ENCODE assay signal across 16 cellular contexts in genomic region chr3:141448606-141449216, GRCh38. TPM values are rescaled to one million over a fixed set of nuclear protein-coding genes. Genes with fewer than 3 reads are reported as not detected.
DNase-seq lines count a peak whose midpoint lies in the region; ATAC-seq, FAIRE-seq and TF ChIP-seq lines count a peak whose summit lies in the region.
"Had no signal": no experiment of that assay in that cellular context is flagged by ENCODE, and none has a peak within 500 bp of the region (broad histone marks: within the 10 kb centered on the region; RNA-seq: fewer than 3 reads in every experiment).

No MANE protein-coding gene starts in this region.

- no peak overlapping the region for H3K27ac Mint-ChIP-seq in WTC11
- H3K27ac Mint-ChIP-seq in CD14-positive monocyte, result no peak overlapping the region

- intact Hi-C loops in CD14-positive monocyte (cut with micrococcal nuclease), result no loop called here

- FAIRE-seq in TTC549 (lab: Jason Lieb, UNC), result peak; percentile 64
- FAIRE-seq: keratinocyte had no signal

- H3K79me2 ChIP-seq in smooth muscle cell (ENCODE audit: low read depth), result no peaks in the 10 kb centered on the region

- DNase-seq in NCI-H82 (lab: John Stamatoyannopoulos, UW) (peak; percentile 39), NCI-H82 treated with DMSO at 0.1 percent for 48 hours (lab: John Stamatoyannopoulos, UW; ENCODE audit: unreplicated experiment) (no peak), fibroblast of the aortic adventitia (ENCODE audit: low read depth) (peak; percentile 62), smooth muscle cell (lab: John Stamatoyannopoulos, UW; ENCODE audit: unreplicated experiment) (no peak), NCI-H1694 treated with DMSO at 0.1 percent for 48 hours (lab: John Stamatoyannopoulos, UW) (no peak), WTC11 (ENCODE audit: low spot score) (no peak), CD14-positive monocyte (ENCODE audit: low spot score) (no peak)
- DNase-seq: 8988T; activated effector memory CD4-positive, alpha-beta T cell treated with anti-CD3 and anti-CD28 coated beads, Interleukin-2, amount 50 U/mL, for 16 hours; effector CD4-positive, alpha-beta T cell; GDM1; MG63; NK-92 treated with Interleukin-12 subunit alpha and Interleukin-12 subunit beta, amount 100 ng/mL, for 24 hours; SHP77 had no signal

- no peaks in the 10 kb centered on the region for H3K9me3 Mint-ChIP-seq in WTC11
- no peaks in the 10 kb centered on the region for H3K9me3 Mint-ChIP-seq in CD14-positive monocyte

- no peaks in the 10 kb centered on the region for H3K36me3 ChIP-seq in smooth muscle cell (ENCODE audit: low read depth)

- H3K4me3 Mint-ChIP-seq in WTC11, result no peak overlapping the region
- H3K4me3 Mint-ChIP-seq in CD14-positive monocyte, result no peak overlapping the region

- H3F3A ChIP-seq in smooth muscle cell (ENCODE audit: low read depth), result no peaks in the 10 kb centered on the region

- no peaks in the 10 kb centered on the region for H3K9me3 ChIP-seq in smooth muscle cell (replicated peaks; ENCODE audit: low read depth)

- H3K9ac ChIP-seq in smooth muscle cell (ENCODE audit: low read depth), result no peak overlapping the region

- no peak overlapping the region for H2AFZ ChIP-seq in smooth muscle cell (ENCODE audit: low read depth)

- H3K27me3 ChIP-seq in smooth muscle cell (ENCODE audit: low read depth), result no peaks in the 10 kb centered on the region
- H3K27me3 ChIP-seq: MG63 had no signal

- peaks cover 3% of the 10 kb centered on the region for H3K4me1 ChIP-seq in smooth muscle cell (ENCODE audit: low read depth)

- H3K4me3 ChIP-seq in fibroblast of the aortic adventitia (ENCODE audit: low read depth, low read length) (no peak overlapping the region), smooth muscle cell (no peak overlapping the region)
- H3K4me3 ChIP-seq: MG63 had no signal

- H4K20me1 ChIP-seq in smooth muscle cell (ENCODE audit: low read depth), result no peaks in the 10 kb centered on the region

- CTCF ChIA-PET in WTC11 (lab: Charles Lee), result interaction anchor here (0.6 to 2.8 kb wide), 4 partner anchors 11 to 145 kb away, joined by 3 to 18 read pairs (median 6); no protein-coding TSS in a partner anchor

- peaks cover 8% of the 10 kb centered on the region for H3K36me3 Mint-ChIP-seq in WTC11
- peaks cover 26 to 31% of the 10 kb centered on the region in 2 donors for H3K36me3 Mint-ChIP-seq in CD14-positive monocyte

- POLR2A ChIA-PET in WTC11 (lab: Charles Lee), result no interaction called here

- no peaks in the 10 kb centered on the region for H3K27me3 Mint-ChIP-seq in WTC11 (ENCODE audit: low read depth)
- H3K27me3 Mint-ChIP-seq in CD14-positive monocyte (ENCODE audit: low read depth in 3 of 3), result no peaks in the 10 kb centered on the region

- WGBS in smooth muscle cell (ENCODE audit: low lambda C conversion rate), result 56% methylated on average over 6 of the region's 6 CpGs

- no peak for TF ChIP-seq CTCF in fibroblast of the aortic adventitia (IDR thresholded peaks at IDR 0.05; ENCODE audit: insufficient read depth, low read length)
- TF ChIP-seq CTCF in smooth muscle cell (IDR thresholded peaks at IDR 0.05; ENCODE audit: borderline replicate concordance, insufficient read depth, poor library complexity, severe bottlenecking), result no peak
- no peak for TF ChIP-seq CTCF in WTC11 (IDR thresholded peaks at IDR 0.05)
- TF ChIP-seq CTCF in CD14-positive monocyte (IDR thresholded peaks at IDR 0.05), result no peak

- ATAC-seq in WTC11, result no peak

- peak overlapping the region; percentile 74 for H3K27ac ChIP-seq in smooth muscle cell (ENCODE audit: low read depth)

- peak overlapping the region; percentile 52 for H3K4me2 ChIP-seq in smooth muscle cell

- H3K4me1 Mint-ChIP-seq in WTC11, result peaks cover 4% of the 10 kb centered on the region
- peaks cover 3% of the 10 kb centered on the region for H3K4me1 Mint-ChIP-seq in CD14-positive monocyte

TF ChIP-seq in WTC11, 78 proteins besides CTCF, POLR2A, EP300 and RAD21:
- TF ChIP-seq ZNF423 (CRISPR knock-in tag; IDR thresholded peaks at IDR 0.05) (no peak), IRF1 (CRISPR knock-in tag; IDR thresholded peaks at IDR 0.05) (no peak), NFYB (CRISPR knock-in tag; conservative IDR thresholded peaks at IDR 0.05; ENCODE audit: low read depth) (no peak), ATF1 (CRISPR knock-in tag; IDR thresholded peaks at IDR 0.05) (no peak), IRF2 (CRISPR knock-in tag; IDR thresholded peaks at IDR 0.05; ENCODE audit: borderline replicate concordance, low read depth) (no peak), NR1H2 (CRISPR knock-in tag; IDR thresholded peaks at IDR 0.05) (no peak), HMGA2 (CRISPR knock-in tag; IDR thresholded peaks at IDR 0.05) (no peak), GTF2I (CRISPR knock-in tag; conservative IDR thresholded peaks at IDR 0.05) (no peak), ZNF512 (CRISPR knock-in tag; IDR thresholded peaks at IDR 0.05; ENCODE audit: borderline replicate concordance) (no peak)
- TF ChIP-seq, protein P1, sequence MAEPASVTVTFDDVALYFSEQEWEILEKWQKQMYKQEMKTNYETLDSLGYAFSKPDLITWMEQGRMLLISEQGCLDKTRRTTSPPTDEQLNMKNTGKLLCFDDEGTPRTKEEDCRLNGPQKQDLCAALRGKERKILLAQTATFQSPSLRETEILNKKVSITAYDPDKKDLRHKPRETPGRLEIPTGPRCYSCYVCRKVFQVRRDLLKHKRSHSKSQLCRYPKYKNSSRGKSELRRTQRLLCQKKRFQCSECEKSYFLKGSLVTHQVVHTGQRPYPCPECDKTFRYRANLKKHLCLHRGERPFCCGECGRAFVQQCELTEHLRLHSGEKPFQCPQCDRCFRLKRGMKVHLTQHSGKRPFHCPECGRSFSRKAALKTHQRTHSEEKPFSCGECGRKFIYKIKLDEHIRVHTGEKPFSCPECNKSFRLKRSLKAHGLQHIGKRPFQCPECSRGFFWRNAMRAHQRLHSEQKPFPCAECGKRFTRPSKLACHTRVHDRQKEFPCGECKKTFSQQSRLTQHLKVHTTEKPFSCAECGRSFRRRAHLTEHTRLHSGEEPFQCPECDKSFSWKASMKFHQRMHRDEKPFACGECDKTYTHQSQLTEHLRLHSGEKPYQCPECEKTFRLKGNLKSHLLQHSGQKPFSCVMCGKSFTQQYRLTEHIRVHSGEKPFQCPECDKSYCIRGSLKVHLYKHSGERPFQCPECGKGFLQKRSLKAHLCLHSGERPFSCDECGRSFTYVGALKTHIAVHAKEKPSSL (CRISPR knock-in tag; conservative IDR thresholded peaks at IDR 0.05), result no peak
TF ChIP-seq in WTC11: peak in this region for 0.

RNA-seq across cellular contexts. Expression of gene RASA2, which starts 38.1 kb away (rescaled TPM):
- 25.6 and 28.9 TPM in 2 replicates for total RNA-seq in fibroblast of the aortic adventitia (ENCODE audit: low replicate concordance)
- total RNA-seq in smooth muscle cell, result 19.9 and 20.0 TPM in 2 replicates
- 4.9 and 5.5 TPM in 2 replicates for polyA plus RNA-seq in smooth muscle cell
- total RNA-seq in WTC11 (2021), result 13.9 to 16.8 TPM (median 16.4 TPM) in 3 replicates
- polyA plus RNA-seq in CD14-positive monocyte, result 10 to 100 TPM in 1 of 2 donors, 1 to 10 TPM in 1; 8.8 to 13.5 TPM

Comparison
In these comparisons a context has a peak if more than half of its experiments do, and no peak if none do; other contexts are left out.
1. DNase-seq: peak in NCI-H82 (single experiment) and fibroblast of the aortic adventitia (single experiment); none in NCI-H82 treated with DMSO at 0.1 percent for 48 hours (single experiment), smooth muscle cell (single experiment), NCI-H1694 treated with DMSO at 0.1 percent for 48 hours (single experiment), WTC11 (single experiment) and CD14-positive monocyte (single experiment).